9 cellular contexts compared by ENCODE assay signal in the genomic region with DNA sequence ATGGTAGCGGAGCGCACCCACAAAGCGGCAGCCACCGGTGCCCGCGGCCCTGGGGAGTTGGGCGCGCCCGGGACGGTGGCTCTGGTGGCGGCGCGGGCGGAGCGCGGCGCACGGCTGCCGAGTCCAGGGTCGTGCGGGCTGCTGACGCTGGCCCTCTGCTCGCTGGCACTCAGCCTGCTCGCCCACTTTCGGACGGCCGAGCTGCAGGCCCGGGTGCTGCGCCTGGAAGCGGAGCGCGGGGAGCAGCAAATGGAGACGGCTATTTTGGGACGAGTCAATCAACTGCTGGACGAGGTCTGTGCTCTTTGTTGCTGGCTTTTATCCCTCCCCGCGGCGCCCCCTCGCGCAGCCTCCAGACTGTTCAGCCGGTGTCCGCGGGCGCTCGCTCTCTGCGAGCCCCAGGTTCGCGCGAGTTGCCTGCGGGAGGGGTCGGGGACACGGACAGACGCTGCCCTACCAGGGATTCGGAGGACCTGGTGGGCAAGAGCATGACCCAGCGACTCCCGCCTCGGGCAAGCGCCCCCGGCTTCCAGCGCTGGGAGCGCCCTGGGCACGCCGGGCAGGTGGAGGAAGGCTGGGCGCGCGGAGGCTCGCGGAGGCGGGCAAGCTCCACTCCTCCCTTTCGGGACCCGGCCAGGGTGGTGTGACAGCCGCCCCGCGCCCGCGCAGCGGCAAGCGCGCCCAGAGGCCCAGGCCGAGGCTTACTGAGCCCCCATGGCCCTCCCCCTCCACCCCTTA. TPM values are rescaled to one million over a fixed set of nuclear protein-coding genes. Genes with fewer than 3 reads are reported as not detected.
DNase-seq lines count a peak whose midpoint lies in the region; ATAC-seq and TF ChIP-seq lines count a peak whose summit lies in the region.
"Had no signal": no experiment of that assay in that cellular context is flagged by ENCODE, and none has a peak within 500 bp of the region (broad histone marks: within the 10 kb centered on the region; RNA-seq: fewer than 3 reads in every experiment).

No MANE protein-coding gene starts in this region.

- peaks cover 6 to 11% of the 10 kb centered on the region in 2 donors for H3K4me1 Mint-ChIP-seq in natural killer cell treated with Interleukin-12 subunit alpha and Interleukin-12 subunit beta and Interleukin-15 and Interleukin-18, amount 100 ng/mL, for 72 hours (ENCODE audit: low read depth in 2 of 2)
- no peaks in the 10 kb centered on the region for H3K4me1 Mint-ChIP-seq in stimulated activated memory B cell treated with anti-CD40 and anti-IgM and Interleukin-4, amounts not matched to agents 10 μg/mL and 1 μg/mL and 100 μg/mL, for 72 hours
- peaks cover 3 to 15% (median 12%) of the 10 kb centered on the region in 7 donors for H3K4me1 Mint-ChIP-seq in naive thymus-derived CD4-positive, alpha-beta T cell

- no peaks in the 10 kb centered on the region for H3K9me3 ChIP-seq in NT2/D1 (ENCODE audit: insufficient read depth, low read length)
- no peaks in the 10 kb centered on the region for H3K9me3 ChIP-seq in fibroblast of lung (ENCODE audit: control insufficient read depth, insufficient read depth, low read depth, low read length)
- H3K9me3 ChIP-seq in naive thymus-derived CD4-positive, alpha-beta T cell (ENCODE audit: control insufficient read depth in 2 of 3, low read length in 3 of 3) = no peaks in the 10 kb centered on the region

- H3K4me1 ChIP-seq in NT2/D1 (ENCODE audit: insufficient read depth, insufficient read length) (no peaks in the 10 kb centered on the region), fibroblast of lung (ENCODE audit: control insufficient read depth, extremely low read depth, insufficient read depth, low read length) (peaks cover 14% of the 10 kb centered on the region)
- no peaks in the 10 kb centered on the region for H3K4me1 ChIP-seq in naive thymus-derived CD4-positive, alpha-beta T cell (ENCODE audit: control insufficient read depth in 2 of 2, insufficient read depth in 2 of 2, low read length in 2 of 2)

- intact Hi-C loops in naive thymus-derived CD4-positive, alpha-beta T cell (cut with micrococcal nuclease) = no loop called here

- no peaks in the 10 kb centered on the region for H3K9me3 Mint-ChIP-seq in natural killer cell treated with Interleukin-12 subunit alpha and Interleukin-12 subunit beta and Interleukin-15 and Interleukin-18, amount 100 ng/mL, for 72 hours
- H3K9me3 Mint-ChIP-seq in stimulated activated memory B cell treated with anti-CD40 and anti-IgM and Interleukin-4, amounts not matched to agents 10 μg/mL and 1 μg/mL and 100 μg/mL, for 72 hours = no peaks in the 10 kb centered on the region
- no peaks in the 10 kb centered on the region for H3K9me3 Mint-ChIP-seq in naive thymus-derived CD4-positive, alpha-beta T cell

- H4K20me1 ChIP-seq in fibroblast of lung (ENCODE audit: control insufficient read depth, extremely low read depth, insufficient read depth, low read length) = no peaks in the 10 kb centered on the region

- H3K27ac ChIP-seq in fibroblast of lung (ENCODE audit: insufficient read depth, low read length) = peak overlapping the region; percentile 74
- no peak overlapping the region for H3K27ac ChIP-seq in naive thymus-derived CD4-positive, alpha-beta T cell (ENCODE audit: low read depth, low read length)

- H3K9ac ChIP-seq in NT2/D1 (ENCODE audit: insufficient read length, low read depth) = peak overlapping the region; percentile 83
- peak overlapping the region; percentile 65 for H3K9ac ChIP-seq in fibroblast of lung (ENCODE audit: insufficient read depth, low read length)

- H3K36me3 ChIP-seq in NT2/D1 (ENCODE audit: insufficient read depth, insufficient read length, low read length) (no peaks in the 10 kb centered on the region), fibroblast of lung (ENCODE audit: control insufficient read depth, insufficient read depth, low read length) (no peaks in the 10 kb centered on the region)
- no peaks in the 10 kb centered on the region for H3K36me3 ChIP-seq in naive thymus-derived CD4-positive, alpha-beta T cell (ENCODE audit: control insufficient read depth in 2 of 3, insufficient read depth in 3 of 3, low read length in 3 of 3)

- TF ChIP-seq CTCF in AG09319 (IDR thresholded peaks at IDR 0.05; ENCODE audit: low read depth, low read length) (peak; percentile 22), fibroblast of lung (conservative IDR thresholded peaks at IDR 0.05 in 1 of 2, IDR thresholded peaks at IDR 0.05 in 1 of 2; ENCODE audit: low read depth in 1 of 2, low read length in 2 of 2) (peak; percentile 9 to 20)

- H3K4me3 ChIP-seq in NT2/D1 (ENCODE audit: insufficient read length, low read depth) (peak overlapping the region; percentile 54), fibroblast of lung (replicated peaks in 1 of 4; ENCODE audit: control extremely low read depth in 1 of 4, insufficient read depth in 1 of 4, low read depth in 3 of 4, low read length in 4 of 4) (peak overlapping the region; percentile 64 to 92 (median 84))
- H3K4me3 ChIP-seq in naive thymus-derived CD4-positive, alpha-beta T cell (ENCODE audit: low read length) = no peak overlapping the region

- H3K79me2 ChIP-seq in fibroblast of lung (ENCODE audit: control insufficient read depth, insufficient read depth, low read length) = peaks cover 26% of the 10 kb centered on the region

- H3K27ac Mint-ChIP-seq in natural killer cell treated with Interleukin-12 subunit alpha and Interleukin-12 subunit beta and Interleukin-15 and Interleukin-18, amount 100 ng/mL, for 72 hours = no peak overlapping the region
- no peak overlapping the region for H3K27ac Mint-ChIP-seq in stimulated activated memory B cell treated with anti-CD40 and anti-IgM and Interleukin-4, amounts not matched to agents 10 μg/mL and 1 μg/mL and 100 μg/mL, for 72 hours
- no peak overlapping the region for H3K27ac Mint-ChIP-seq in naive thymus-derived CD4-positive, alpha-beta T cell

- no peaks in the 10 kb centered on the region for H3K36me3 Mint-ChIP-seq in natural killer cell treated with Interleukin-12 subunit alpha and Interleukin-12 subunit beta and Interleukin-15 and Interleukin-18, amount 100 ng/mL, for 72 hours
- H3K36me3 Mint-ChIP-seq in stimulated activated memory B cell treated with anti-CD40 and anti-IgM and Interleukin-4, amounts not matched to agents 10 μg/mL and 1 μg/mL and 100 μg/mL, for 72 hours = no peaks in the 10 kb centered on the region
- H3K36me3 Mint-ChIP-seq in naive thymus-derived CD4-positive, alpha-beta T cell = no peaks in the 10 kb centered on the region

- H3K27me3 Mint-ChIP-seq in natural killer cell treated with Interleukin-12 subunit alpha and Interleukin-12 subunit beta and Interleukin-15 and Interleukin-18, amount 100 ng/mL, for 72 hours = peaks cover 14 to 28% of the 10 kb centered on the region in 2 donors
- H3K27me3 Mint-ChIP-seq in stimulated activated memory B cell treated with anti-CD40 and anti-IgM and Interleukin-4, amounts not matched to agents 10 μg/mL and 1 μg/mL and 100 μg/mL, for 72 hours = peaks cover 76% of the 10 kb centered on the region
- peaks cover 36 to 54% (median 49%) of the 10 kb centered on the region in 5 donors for H3K27me3 Mint-ChIP-seq in naive thymus-derived CD4-positive, alpha-beta T cell

- peak; percentile 45 to 61 for ATAC-seq in natural killer cell treated with Interleukin-12 subunit alpha and Interleukin-12 subunit beta and Interleukin-15 and Interleukin-18, amount 100 ng/mL, for 72 hours
- no peak for ATAC-seq in stimulated activated memory B cell treated with anti-CD40 and anti-IgM and Interleukin-4, amounts not matched to agents 10 μg/mL and 1 μg/mL and 100 μg/mL, for 72 hours
- no peak for ATAC-seq in naive thymus-derived CD4-positive, alpha-beta T cell

- POLR2A ChIA-PET in naive thymus-derived CD4-positive, alpha-beta T cell (lab: Charles Lee) = no interaction called here

- H3K27me3 ChIP-seq in NT2/D1 (ENCODE audit: insufficient read depth, insufficient read length) = peaks cover 17% of the 10 kb centered on the region
- peaks cover 1% of the 10 kb centered on the region for H3K27me3 ChIP-seq in fibroblast of lung (ENCODE audit: control insufficient read depth, insufficient read depth, low read length)
- no peaks in the 10 kb centered on the region for H3K27me3 ChIP-seq in naive thymus-derived CD4-positive, alpha-beta T cell (ENCODE audit: control insufficient read depth in 2 of 2, insufficient read depth in 2 of 2, low read length in 2 of 2)

- peak overlapping the region; percentile 60 for H3K4me3 Mint-ChIP-seq in natural killer cell treated with Interleukin-12 subunit alpha and Interleukin-12 subunit beta and Interleukin-15 and Interleukin-18, amount 100 ng/mL, for 72 hours
- no peak overlapping the region for H3K4me3 Mint-ChIP-seq in stimulated activated memory B cell treated with anti-CD40 and anti-IgM and Interleukin-4, amounts not matched to agents 10 μg/mL and 1 μg/mL and 100 μg/mL, for 72 hours
- peak overlapping the region in 4 of 10 donors; percentile 38 to 80 (median 54) for H3K4me3 Mint-ChIP-seq in naive thymus-derived CD4-positive, alpha-beta T cell

- peak overlapping the region; percentile 71 for H2AFZ ChIP-seq in fibroblast of lung (ENCODE audit: low read length)

- H3K4me2 ChIP-seq in fibroblast of lung (ENCODE audit: extremely low read depth, insufficient read depth, low read length) = peak overlapping the region; percentile 97

- DNase-seq in AG09319 (ENCODE audit: extremely low read depth, low read depth) (no peak), NT2/D1 (ENCODE audit: low read depth, low spot score) (no peak), fibroblast of lung (ENCODE audit: low read depth in 2 of 2) (peak; percentile 60 to 69), NCI-H524 treated with DMSO at 0.1 percent for 48 hours (lab: John Stamatoyannopoulos, UW) (no peak), H4 (ENCODE audit: low spot score) (no peak)
- peak; percentile 59 for DNase-seq in natural killer cell treated with Interleukin-12 subunit alpha and Interleukin-12 subunit beta and Interleukin-15 and Interleukin-18, amount 100 ng/mL, for 72 hours (ENCODE audit: low spot score)
- no peak for DNase-seq in naive thymus-derived CD4-positive, alpha-beta T cell
- DNase-seq: activated CD4-positive, CD25-positive, alpha-beta regulatory T cell treated with anti-CD3 and anti-CD28 coated beads, Interleukin-2, amount 50 U/mL, for 72 hours had no signal

- CTCF ChIA-PET in naive thymus-derived CD4-positive, alpha-beta T cell (lab: Charles Lee) = interaction anchor here (0.7 kb wide), 1 partner anchor 344 kb away, joined by 3 read pairs; a partner anchor contains a TSS

RNA-seq across cellular contexts. Expression of a gene that starts 0.9 kb away (rescaled TPM):
- 6.4 and 7.4 TPM in 2 replicates for total RNA-seq in fibroblast of lung
- 5.7 and 10.7 TPM in 2 replicates for polyA plus RNA-seq in fibroblast of lung
- polyA plus RNA-seq in fibroblast of lung (2012) = 7.6 and 16.3 TPM in 2 replicates
- polyA minus RNA-seq in fibroblast of lung (ENCODE audit: low replicate concordance) = 1.4 and 4.3 TPM in 2 replicates
- total RNA-seq in natural killer cell treated with Interleukin-12 subunit alpha and Interleukin-12 subunit beta and Interleukin-15 and Interleukin-18, amount 100 ng/mL, for 72 hours = not detected
- under 1 TPM in 1 of 5 experiments, not detected in 4; 0.88 TPM for total RNA-seq in naive thymus-derived CD4-positive, alpha-beta T cell
- not detected for polyA plus RNA-seq in naive thymus-derived CD4-positive, alpha-beta T cell
- 0.50 and 0.53 TPM in 2 replicates for total RNA-seq in H4 (2014; rRNA removed; shearing (Covaris generic))

Comparison
In these comparisons a context has a peak if more than half of its experiments do, and no peak if none do; other contexts are left out.
1. DNase-seq: peak in fibroblast of lung (2 of 2) and natural killer cell treated with Interleukin-12 subunit alpha and Interleukin-12 subunit beta and Interleukin-15 and Interleukin-18, amount 100 ng/mL, for 72 hours (single experiment); none in AG09319 (single experiment), NT2/D1 (single experiment), NCI-H524 treated with DMSO at 0.1 percent for 48 hours (single experiment), naive thymus-derived CD4-positive, alpha-beta T cell (0 of 9) and H4 (single experiment).
2. ATAC-seq: peak in natural killer cell treated with Interleukin-12 subunit alpha and Interleukin-12 subunit beta and Interleukin-15 and Interleukin-18, amount 100 ng/mL, for 72 hours (2 of 2); none in stimulated activated memory B cell treated with anti-CD40 and anti-IgM and Interleukin-4, amounts not matched to agents 10 μg/mL and 1 μg/mL and 100 μg/mL, for 72 hours (single experiment) and naive thymus-derived CD4-positive, alpha-beta T cell (single experiment).